In genomic region chr2:240392084-240392947, GRCh38 we compare ENCODE assay signal across 1 cellular context.
TF ChIP-seq lines count a peak whose summit lies in the region.

No MANE protein-coding gene starts in this region.

TF ChIP-seq in H1, 55 proteins besides CTCF, POLR2A, EP300 and RAD21 (continued from another document):
- TF ChIP-seq, protein P1, sequence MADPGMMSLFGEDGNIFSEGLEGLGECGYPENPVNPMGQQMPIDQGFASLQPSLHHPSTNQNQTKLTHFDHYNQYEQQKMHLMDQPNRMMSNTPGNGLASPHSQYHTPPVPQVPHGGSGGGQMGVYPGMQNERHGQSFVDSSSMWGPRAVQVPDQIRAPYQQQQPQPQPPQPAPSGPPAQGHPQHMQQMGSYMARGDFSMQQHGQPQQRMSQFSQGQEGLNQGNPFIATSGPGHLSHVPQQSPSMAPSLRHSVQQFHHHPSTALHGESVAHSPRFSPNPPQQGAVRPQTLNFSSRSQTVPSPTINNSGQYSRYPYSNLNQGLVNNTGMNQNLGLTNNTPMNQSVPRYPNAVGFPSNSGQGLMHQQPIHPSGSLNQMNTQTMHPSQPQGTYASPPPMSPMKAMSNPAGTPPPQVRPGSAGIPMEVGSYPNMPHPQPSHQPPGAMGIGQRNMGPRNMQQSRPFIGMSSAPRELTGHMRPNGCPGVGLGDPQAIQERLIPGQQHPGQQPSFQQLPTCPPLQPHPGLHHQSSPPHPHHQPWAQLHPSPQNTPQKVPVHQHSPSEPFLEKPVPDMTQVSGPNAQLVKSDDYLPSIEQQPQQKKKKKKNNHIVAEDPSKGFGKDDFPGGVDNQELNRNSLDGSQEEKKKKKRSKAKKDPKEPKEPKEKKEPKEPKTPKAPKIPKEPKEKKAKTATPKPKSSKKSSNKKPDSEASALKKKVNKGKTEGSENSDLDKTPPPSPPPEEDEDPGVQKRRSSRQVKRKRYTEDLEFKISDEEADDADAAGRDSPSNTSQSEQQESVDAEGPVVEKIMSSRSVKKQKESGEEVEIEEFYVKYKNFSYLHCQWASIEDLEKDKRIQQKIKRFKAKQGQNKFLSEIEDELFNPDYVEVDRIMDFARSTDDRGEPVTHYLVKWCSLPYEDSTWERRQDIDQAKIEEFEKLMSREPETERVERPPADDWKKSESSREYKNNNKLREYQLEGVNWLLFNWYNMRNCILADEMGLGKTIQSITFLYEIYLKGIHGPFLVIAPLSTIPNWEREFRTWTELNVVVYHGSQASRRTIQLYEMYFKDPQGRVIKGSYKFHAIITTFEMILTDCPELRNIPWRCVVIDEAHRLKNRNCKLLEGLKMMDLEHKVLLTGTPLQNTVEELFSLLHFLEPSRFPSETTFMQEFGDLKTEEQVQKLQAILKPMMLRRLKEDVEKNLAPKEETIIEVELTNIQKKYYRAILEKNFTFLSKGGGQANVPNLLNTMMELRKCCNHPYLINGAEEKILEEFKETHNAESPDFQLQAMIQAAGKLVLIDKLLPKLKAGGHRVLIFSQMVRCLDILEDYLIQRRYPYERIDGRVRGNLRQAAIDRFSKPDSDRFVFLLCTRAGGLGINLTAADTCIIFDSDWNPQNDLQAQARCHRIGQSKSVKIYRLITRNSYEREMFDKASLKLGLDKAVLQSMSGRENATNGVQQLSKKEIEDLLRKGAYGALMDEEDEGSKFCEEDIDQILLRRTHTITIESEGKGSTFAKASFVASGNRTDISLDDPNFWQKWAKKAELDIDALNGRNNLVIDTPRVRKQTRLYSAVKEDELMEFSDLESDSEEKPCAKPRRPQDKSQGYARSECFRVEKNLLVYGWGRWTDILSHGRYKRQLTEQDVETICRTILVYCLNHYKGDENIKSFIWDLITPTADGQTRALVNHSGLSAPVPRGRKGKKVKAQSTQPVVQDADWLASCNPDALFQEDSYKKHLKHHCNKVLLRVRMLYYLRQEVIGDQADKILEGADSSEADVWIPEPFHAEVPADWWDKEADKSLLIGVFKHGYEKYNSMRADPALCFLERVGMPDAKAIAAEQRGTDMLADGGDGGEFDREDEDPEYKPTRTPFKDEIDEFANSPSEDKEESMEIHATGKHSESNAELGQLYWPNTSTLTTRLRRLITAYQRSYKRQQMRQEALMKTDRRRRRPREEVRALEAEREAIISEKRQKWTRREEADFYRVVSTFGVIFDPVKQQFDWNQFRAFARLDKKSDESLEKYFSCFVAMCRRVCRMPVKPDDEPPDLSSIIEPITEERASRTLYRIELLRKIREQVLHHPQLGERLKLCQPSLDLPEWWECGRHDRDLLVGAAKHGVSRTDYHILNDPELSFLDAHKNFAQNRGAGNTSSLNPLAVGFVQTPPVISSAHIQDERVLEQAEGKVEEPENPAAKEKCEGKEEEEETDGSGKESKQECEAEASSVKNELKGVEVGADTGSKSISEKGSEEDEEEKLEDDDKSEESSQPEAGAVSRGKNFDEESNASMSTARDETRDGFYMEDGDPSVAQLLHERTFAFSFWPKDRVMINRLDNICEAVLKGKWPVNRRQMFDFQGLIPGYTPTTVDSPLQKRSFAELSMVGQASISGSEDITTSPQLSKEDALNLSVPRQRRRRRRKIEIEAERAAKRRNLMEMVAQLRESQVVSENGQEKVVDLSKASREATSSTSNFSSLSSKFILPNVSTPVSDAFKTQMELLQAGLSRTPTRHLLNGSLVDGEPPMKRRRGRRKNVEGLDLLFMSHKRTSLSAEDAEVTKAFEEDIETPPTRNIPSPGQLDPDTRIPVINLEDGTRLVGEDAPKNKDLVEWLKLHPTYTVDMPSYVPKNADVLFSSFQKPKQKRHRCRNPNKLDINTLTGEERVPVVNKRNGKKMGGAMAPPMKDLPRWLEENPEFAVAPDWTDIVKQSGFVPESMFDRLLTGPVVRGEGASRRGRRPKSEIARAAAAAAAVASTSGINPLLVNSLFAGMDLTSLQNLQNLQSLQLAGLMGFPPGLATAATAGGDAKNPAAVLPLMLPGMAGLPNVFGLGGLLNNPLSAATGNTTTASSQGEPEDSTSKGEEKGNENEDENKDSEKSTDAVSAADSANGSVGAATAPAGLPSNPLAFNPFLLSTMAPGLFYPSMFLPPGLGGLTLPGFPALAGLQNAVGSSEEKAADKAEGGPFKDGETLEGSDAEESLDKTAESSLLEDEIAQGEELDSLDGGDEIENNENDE (IDR thresholded peaks at IDR 0.05; ENCODE audit: insufficient replicate concordance, low read length), result no peak
- no peak for TF ChIP-seq POLR2AphosphoS5 (IDR thresholded peaks at IDR 0.05; ENCODE audit: low read depth, low read length)
- TF ChIP-seq SIRT6 (IDR thresholded peaks at IDR 0.05; ENCODE audit: low read length), result no peak
- TF ChIP-seq PHF8 (conservative IDR thresholded peaks at IDR 0.05; ENCODE audit: low read depth, low read length), result no peak
- TF ChIP-seq TEAD4 (IDR thresholded peaks at IDR 0.05; ENCODE audit: low read depth, low read length), result no peak
- TF ChIP-seq CHD1 (IDR thresholded peaks at IDR 0.05; ENCODE audit: low read depth, low read length), result no peak
TF ChIP-seq in H1: peak in this region for 0.
